ENCODE assay signal across 8 cellular contexts in genomic region chr19:17510220-17510993, GRCh38. TPM values are rescaled to one million over a fixed set of nuclear protein-coding genes. Genes with fewer than 3 reads are reported as not detected.
A peak's percentile ranks its signal among the peaks of the same experiment; 100 is the strongest.
DNase-seq lines count a peak whose midpoint lies in the region; ATAC-seq and TF ChIP-seq lines count a peak whose summit lies in the region.

No MANE protein-coding gene starts in this region.

- H3K36me3 ChIP-seq in BLaER1 (peaks cover 28% of the 10 kb centered on the region), MM.1S (replicated peaks; ENCODE audit: insufficient read depth, low read length) (no peaks in the 10 kb centered on the region)

- H3K27ac Mint-ChIP-seq in natural killer cell treated with Interleukin-12 subunit alpha and Interleukin-12 subunit beta and Interleukin-15 and Interleukin-18, amount 100 ng/mL, for 72 hours, result peak overlapping the region; percentile 98

- H3K9me3 ChIP-seq in BLaER1 (no peaks in the 10 kb centered on the region), MM.1S (replicated peaks; ENCODE audit: insufficient read depth, low read length) (no peaks in the 10 kb centered on the region)

- H3K4me3 ChIP-seq in BLaER1, result peak overlapping the region; percentile 89
- H3K4me3 ChIP-seq in MM.1S (ENCODE audit: low read length), result peak overlapping the region; percentile 90

- H3K4me3 Mint-ChIP-seq in natural killer cell treated with Interleukin-12 subunit alpha and Interleukin-12 subunit beta and Interleukin-15 and Interleukin-18, amount 100 ng/mL, for 72 hours, result peak overlapping the region; percentile 100

- no peak for DNase-seq in MM.1S
- peak; percentile 26 for DNase-seq in dermis blood vessel endothelial cell
- no peak for DNase-seq in natural killer cell treated with Interleukin-12 subunit alpha and Interleukin-12 subunit beta and Interleukin-15 and Interleukin-18, amount 100 ng/mL, for 72 hours (ENCODE audit: low spot score)
- DNase-seq in stimulated activated CD4-positive, alpha-beta T cell treated with anti-CD3 and anti-CD28 coated beads, Interleukin-4, amount 100 ng/mL, for 24 hours, result no peak
- DNase-seq in foreskin melanocyte, result no peak
- DNase-seq in stimulated activated CD4-positive, alpha-beta T cell treated with anti-CD3 and anti-CD28 coated beads, Interleukin-12 subunit alpha, Interleukin-12 subunit beta, amount 100 ng/mL, for 4 hours, result no peak

- no peak for TF ChIP-seq CTCF in MM.1S (IDR thresholded peaks at IDR 0.05; ENCODE audit: low read length)

- no peaks in the 10 kb centered on the region for H3K27me3 Mint-ChIP-seq in natural killer cell treated with Interleukin-12 subunit alpha and Interleukin-12 subunit beta and Interleukin-15 and Interleukin-18, amount 100 ng/mL, for 72 hours

- H3K9me3 Mint-ChIP-seq in natural killer cell treated with Interleukin-12 subunit alpha and Interleukin-12 subunit beta and Interleukin-15 and Interleukin-18, amount 100 ng/mL, for 72 hours, result no peaks in the 10 kb centered on the region

- H3K27ac ChIP-seq in BLaER1, result peak overlapping the region; percentile 99
- no peak overlapping the region; the same call in 1 of the 2 replicates for H3K27ac ChIP-seq in MM.1S (ENCODE audit: low read length)

- H4K20me1 ChIP-seq in BLaER1, result peaks cover 15% of the 10 kb centered on the region; the same call in 1 of the 2 replicates
- no peaks in the 10 kb centered on the region for H4K20me1 ChIP-seq in MM.1S (ENCODE audit: insufficient read depth, low read length)

- no peaks in the 10 kb centered on the region for H3K27me3 ChIP-seq in BLaER1
- no peaks in the 10 kb centered on the region for H3K27me3 ChIP-seq in MM.1S (replicated peaks; ENCODE audit: insufficient read depth, low read length)

- H3K36me3 Mint-ChIP-seq in natural killer cell treated with Interleukin-12 subunit alpha and Interleukin-12 subunit beta and Interleukin-15 and Interleukin-18, amount 100 ng/mL, for 72 hours, result peaks cover 5% of the 10 kb centered on the region

- no peaks in the 10 kb centered on the region for H3K9me2 ChIP-seq in MM.1S (replicated peaks; ENCODE audit: insufficient read depth, low read length)

- no peak for ATAC-seq in natural killer cell treated with Interleukin-12 subunit alpha and Interleukin-12 subunit beta and Interleukin-15 and Interleukin-18, amount 100 ng/mL, for 72 hours
- no peak for ATAC-seq in GM19351 (IDR thresholded peaks at IDR 0.05; ENCODE audit: unreplicated experiment)

- H2AFZ ChIP-seq in MM.1S (ENCODE audit: low read length), result peak overlapping the region; percentile 92; the same call in 1 of the 2 replicates

- H3K9ac ChIP-seq in BLaER1, result peak overlapping the region; percentile 98
- peak overlapping the region; percentile 94; the same call in 1 of the 2 replicates for H3K9ac ChIP-seq in MM.1S (ENCODE audit: low read length)

- peak overlapping the region; percentile 92 for H3K4me2 ChIP-seq in BLaER1
- H3K4me2 ChIP-seq in MM.1S (ENCODE audit: low read depth, low read length), result peak overlapping the region; percentile 91

- H3K79me2 ChIP-seq in MM.1S (ENCODE audit: low read length), result peaks cover 13% of the 10 kb centered on the region

- H3F3A ChIP-seq in MM.1S (ENCODE audit: insufficient read depth, low read length), result peaks cover 4% of the 10 kb centered on the region; the same call in 1 of the 2 replicates

- H3K4me1 ChIP-seq in BLaER1 (peaks cover 76% of the 10 kb centered on the region), MM.1S (ENCODE audit: low read length) (0 out of 2 replicates have a peak, but pooled peaks cover 4% of the 10 kb centered on the region)

- H3K4me1 Mint-ChIP-seq in natural killer cell treated with Interleukin-12 subunit alpha and Interleukin-12 subunit beta and Interleukin-15 and Interleukin-18, amount 100 ng/mL, for 72 hours (ENCODE audit: low read depth in 2 of 2), result peaks cover 18 to 32% of the 10 kb centered on the region in 2 donors

RNA-seq across cellular contexts. Expression of gene PGLS, which starts 1.0 kb away (rescaled TPM):
- total RNA-seq in dermis blood vessel endothelial cell, result 65.7 and 74.7 TPM in 2 replicates
- 10 to 100 TPM; 42.8 to 64.6 TPM for total RNA-seq in natural killer cell treated with Interleukin-12 subunit alpha and Interleukin-12 subunit beta and Interleukin-15 and Interleukin-18, amount 100 ng/mL, for 72 hours

RNA-seq across cellular contexts. Expression of gene SLC27A1, which starts 40.1 kb away (rescaled TPM):
- total RNA-seq in dermis blood vessel endothelial cell, result 31.7 and 35.5 TPM in 2 replicates
- 1 to 10 TPM; 2.2 to 6.0 TPM for total RNA-seq in natural killer cell treated with Interleukin-12 subunit alpha and Interleukin-12 subunit beta and Interleukin-15 and Interleukin-18, amount 100 ng/mL, for 72 hours

RNA-seq across cellular contexts. Expression of gene COLGALT1, which starts 45.0 kb away (rescaled TPM):
- 105 and 106 TPM in 2 replicates for total RNA-seq in dermis blood vessel endothelial cell
- total RNA-seq in natural killer cell treated with Interleukin-12 subunit alpha and Interleukin-12 subunit beta and Interleukin-15 and Interleukin-18, amount 100 ng/mL, for 72 hours, result 100 to 1,000 TPM in 1 of 2 donors, 10 to 100 TPM in 1; 53.9 to 122 TPM

RNA-seq across cellular contexts. Expression of gene NXNL1, which starts 49.7 kb away (rescaled TPM):
- not detected in 2 replicates for total RNA-seq in dermis blood vessel endothelial cell
- total RNA-seq in natural killer cell treated with Interleukin-12 subunit alpha and Interleukin-12 subunit beta and Interleukin-15 and Interleukin-18, amount 100 ng/mL, for 72 hours, result not detected
